Comparison of ENCODE assay signal across 33 cellular contexts in genomic region chr11:76716268-76716667, GRCh38. TPM values are rescaled to one million over a fixed set of nuclear protein-coding genes. Genes with fewer than 3 reads are reported as not detected.
"Had no signal": no experiment of that assay in that cellular context is flagged by ENCODE, and none has a peak within 500 bp of the region (broad histone marks: within the 10 kb centered on the region; RNA-seq: fewer than 3 reads in every experiment).

No MANE protein-coding gene starts in this region.

- ATAC-seq: activated CD8-positive, alpha-beta T cell treated with anti-CD3 and anti-CD28 coated beads for 36 hours; activated T-cell treated with anti-CD3 and anti-CD28 coated beads, Interleukin-2, amount 50 U/mL, for 72 hours; activated T-helper 17 cell treated with anti-CD3 and anti-CD28 coated beads, Interleukin-2, amount 50 U/mL, for 72 hours; PC-3 had no signal

- H3K36me3 ChIP-seq: adrenal gland, Peyer's patch, SJSA1 had no signal

- H3K4me1 Mint-ChIP-seq: activated CD4-positive, alpha-beta T cell treated with anti-CD3 and anti-CD28 coated beads, Interleukin-2, amount 10 ng/mL, durations not matched to agents 24 days and 14 days; activated naive CD8-positive, alpha-beta T cell treated with anti-CD3 and anti-CD28 coated beads, Interleukin-2, amount 10 ng/mL, durations not matched to agents 7 days and 5 days; activated T-helper 17 cell treated with anti-CD3 and anti-CD28 coated beads, Interleukin-2, amount 50 U/mL, for 72 hours; brain had no signal

- DNase-seq: activated CD4-positive, alpha-beta T cell treated with anti-CD3 and anti-CD28 coated beads, Interleukin-2, amount 10 ng/mL, durations not matched to agents 24 days and 14 days; activated CD4-positive, alpha-beta T cell treated with anti-CD3 and anti-CD28 coated beads, Interleukin-2, amount 50 U/mL, for 4 hours; activated CD8-positive, alpha-beta T cell treated with anti-CD3 and anti-CD28 coated beads for 36 hours; activated effector memory CD4-positive, alpha-beta T cell treated with anti-CD3 and anti-CD28 coated beads, Interleukin-2, amount 50 U/mL, for 16 hours; activated naive CD4-positive, alpha-beta T cell; activated naive CD4-positive, alpha-beta T cell treated with anti-CD3 and anti-CD28 coated beads, Interleukin-2, amount 50 U/mL, for 16 hours; activated naive CD8-positive, alpha-beta T cell treated with anti-CD3 and anti-CD28 coated beads, Interleukin-2, amount 10 ng/mL, durations not matched to agents 7 days and 5 days; activated T-cell treated with anti-CD3 and anti-CD28 coated beads, Interleukin-2, amount 50 U/mL, for 1 hour; activated T-cell treated with anti-CD3 and anti-CD28 coated beads, Interleukin-2, amount 50 U/mL, for 72 hours; adrenal gland; central memory CD4-positive, alpha-beta T cell; MM.1S; MV-4-11; NCI-H1092; NCI-H1436 treated with DMSO at 0.1 percent for 48 hours; NCI-H1694 treated with DMSO at 0.1 percent for 48 hours; NCI-H2029; NCI-H2171; NCI-H510A; NCI-H526; NCI-H748 treated with DMSO at 0.1 percent for 48 hours; NK-92 treated with Interleukin-12 subunit alpha and Interleukin-12 subunit beta, amount 100 ng/mL, for 24 hours; PC-3; Peyer's patch; RPMI8226; SHP77 treated with DMSO at 0.1 percent for 48 hours; SK-N-SH had no signal

- H3K27me3 Mint-ChIP-seq: activated CD4-positive, alpha-beta T cell treated with anti-CD3 and anti-CD28 coated beads, Interleukin-2, amount 10 ng/mL, durations not matched to agents 24 days and 14 days; activated CD8-positive, alpha-beta T cell treated with anti-CD3 and anti-CD28 coated beads for 36 hours; activated naive CD8-positive, alpha-beta T cell treated with anti-CD3 and anti-CD28 coated beads, Interleukin-2, amount 10 ng/mL, durations not matched to agents 7 days and 5 days; activated T-helper 17 cell treated with anti-CD3 and anti-CD28 coated beads, Interleukin-2, amount 50 U/mL, for 72 hours; brain had no signal

- H3K4me3 ChIP-seq: adrenal gland, Peyer's patch, SJSA1 had no signal

- H3K9me3 Mint-ChIP-seq: activated CD4-positive, alpha-beta T cell treated with anti-CD3 and anti-CD28 coated beads, Interleukin-2, amount 10 ng/mL, durations not matched to agents 24 days and 14 days; activated CD8-positive, alpha-beta T cell treated with anti-CD3 and anti-CD28 coated beads for 36 hours; activated naive CD8-positive, alpha-beta T cell treated with anti-CD3 and anti-CD28 coated beads, Interleukin-2, amount 10 ng/mL, durations not matched to agents 7 days and 5 days; activated T-cell treated with anti-CD3 and anti-CD28 coated beads, Interleukin-2, amount 50 U/mL, for 72 hours; activated T-helper 17 cell treated with anti-CD3 and anti-CD28 coated beads, Interleukin-2, amount 50 U/mL, for 72 hours; T-helper 1 cell treated with Interleukin-12 subunit alpha and Interleukin-12 subunit beta and Interleukin-4 antibody, amounts not matched to agents 30 μg/mL and 1 μg/mL, for 36 hours; T-helper 2 cell treated with Interferon-gamma antibody and Interleukin-4, amounts not matched to agents 5 μg/mL and 100 μg/mL, for 36 hours had no signal

- H3K4me3 Mint-ChIP-seq: activated CD4-positive, alpha-beta T cell treated with anti-CD3 and anti-CD28 coated beads, Interleukin-2, amount 10 ng/mL, durations not matched to agents 24 days and 14 days; activated CD8-positive, alpha-beta T cell treated with anti-CD3 and anti-CD28 coated beads for 36 hours; activated naive CD8-positive, alpha-beta T cell treated with anti-CD3 and anti-CD28 coated beads, Interleukin-2, amount 10 ng/mL, durations not matched to agents 7 days and 5 days; activated T-cell treated with anti-CD3 and anti-CD28 coated beads, Interleukin-2, amount 50 U/mL, for 72 hours; activated T-helper 17 cell treated with anti-CD3 and anti-CD28 coated beads, Interleukin-2, amount 50 U/mL, for 72 hours; brain; T-helper 1 cell treated with Interleukin-12 subunit alpha and Interleukin-12 subunit beta and Interleukin-4 antibody, amounts not matched to agents 30 μg/mL and 1 μg/mL, for 36 hours; T-helper 2 cell treated with Interferon-gamma antibody and Interleukin-4, amounts not matched to agents 5 μg/mL and 100 μg/mL, for 36 hours had no signal

- H3K27ac Mint-ChIP-seq: activated CD4-positive, alpha-beta T cell treated with anti-CD3 and anti-CD28 coated beads, Interleukin-2, amount 10 ng/mL, durations not matched to agents 24 days and 14 days; activated CD8-positive, alpha-beta T cell treated with anti-CD3 and anti-CD28 coated beads for 36 hours; activated naive CD8-positive, alpha-beta T cell treated with anti-CD3 and anti-CD28 coated beads, Interleukin-2, amount 10 ng/mL, durations not matched to agents 7 days and 5 days; activated T-cell treated with anti-CD3 and anti-CD28 coated beads, Interleukin-2, amount 50 U/mL, for 72 hours; activated T-helper 17 cell treated with anti-CD3 and anti-CD28 coated beads, Interleukin-2, amount 50 U/mL, for 72 hours; brain; T-helper 1 cell treated with Interleukin-12 subunit alpha and Interleukin-12 subunit beta and Interleukin-4 antibody, amounts not matched to agents 30 μg/mL and 1 μg/mL, for 36 hours; T-helper 2 cell treated with Interferon-gamma antibody and Interleukin-4, amounts not matched to agents 5 μg/mL and 100 μg/mL, for 36 hours had no signal

- H3K27ac ChIP-seq: adrenal gland, KMS-11, Peyer's patch, SJSA1 had no signal

- H3K36me3 Mint-ChIP-seq: activated naive CD8-positive, alpha-beta T cell treated with anti-CD3 and anti-CD28 coated beads, Interleukin-2, amount 10 ng/mL, durations not matched to agents 7 days and 5 days; brain had no signal

- H3K27me3 ChIP-seq: adrenal gland, Peyer's patch, SJSA1 had no signal

- H3K9me3 ChIP-seq: adrenal gland, Peyer's patch, SJSA1, SK-N-SH had no signal

- H3K4me1 ChIP-seq: adrenal gland, Peyer's patch, SJSA1 had no signal

RNA-seq across cellular contexts. Expression of gene LRRC32, which starts 45.7 kb away (rescaled TPM):
- total RNA-seq: PC-3 had no signal
